8 cellular contexts compared by ENCODE assay signal in the genomic region with DNA sequence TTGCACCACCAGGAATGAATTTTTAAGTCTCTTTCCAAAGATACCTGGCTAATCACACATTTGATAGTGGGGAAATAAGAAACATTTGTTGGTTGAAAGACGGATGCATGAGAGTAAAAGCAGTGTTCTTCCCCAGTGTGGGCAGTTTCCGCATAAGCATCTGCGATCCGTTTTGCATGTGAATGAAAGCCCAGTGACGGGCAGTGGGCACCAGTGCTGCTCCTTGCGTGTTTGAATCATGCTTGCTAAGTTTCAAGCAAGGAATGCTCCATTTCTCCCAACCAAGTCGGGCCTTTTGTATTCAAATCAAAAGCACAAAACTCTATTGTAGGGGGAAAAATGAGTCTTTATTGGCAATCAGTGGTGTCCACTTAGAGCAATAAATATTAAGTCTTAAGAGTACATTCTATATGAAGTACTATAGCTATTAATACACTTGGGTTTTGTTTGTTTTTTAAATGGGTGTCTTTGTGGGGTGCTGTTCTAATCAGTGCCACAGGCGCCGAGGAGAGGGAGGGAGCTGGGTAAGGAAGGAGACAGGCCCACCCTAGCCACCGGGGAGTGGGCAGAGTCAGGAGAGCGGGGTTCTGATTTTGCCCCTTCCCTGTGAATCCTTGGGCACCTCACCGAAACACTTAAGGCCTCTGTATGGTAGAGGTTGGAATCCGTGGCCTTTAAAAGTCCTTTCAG. TPM values are rescaled to one million over a fixed set of nuclear protein-coding genes. Genes with fewer than 3 reads are reported as not detected.
A peak's percentile ranks its signal among the peaks of the same experiment; 100 is the strongest.
DNase-seq lines count a peak whose midpoint lies in the region; ATAC-seq, FAIRE-seq and TF ChIP-seq lines count a peak whose summit lies in the region.

No MANE protein-coding gene starts in this region.

- H3K79me2 ChIP-seq in astrocyte (ENCODE audit: insufficient read depth, low read length): peaks cover 36% of the 10 kb centered on the region

- H3K27ac Mint-ChIP-seq in activated CD4-positive, alpha-beta T cell treated with anti-CD3 and anti-CD28 coated beads, Interleukin-2, amount 10 ng/mL, durations not matched to agents 24 days and 14 days: peak overlapping the region; percentile 79
- H3K27ac Mint-ChIP-seq in astrocyte (ENCODE audit: unreplicated experiment): peak overlapping the region; percentile 98
- peak overlapping the region in 1 of 6 donors; percentile 41 for H3K27ac Mint-ChIP-seq in immature natural killer cell

- H3K4me2 ChIP-seq in astrocyte (ENCODE audit: low read length): peak overlapping the region; percentile 93

- H3K27ac ChIP-seq in astrocyte (ENCODE audit: low read depth, low read length) (peak overlapping the region; percentile 60), stomach smooth muscle (ENCODE audit: low read length) (peak overlapping the region; percentile 92)

- H2AFZ ChIP-seq in astrocyte (ENCODE audit: low read depth, low read length): peak overlapping the region; percentile 82

- ATAC-seq in GM19455 (IDR thresholded peaks at IDR 0.05; ENCODE audit: unreplicated experiment): no peak

- DNase-seq in activated CD4-positive, alpha-beta T cell treated with anti-CD3 and anti-CD28 coated beads, Interleukin-2, amount 10 ng/mL, durations not matched to agents 24 days and 14 days: no peak
- DNase-seq in activated CD4-positive, alpha-beta T cell treated with anti-CD3 and anti-CD28 coated beads, Interleukin-2, amount 50 U/mL, for 48 hours: no peak
- no peak for DNase-seq in astrocyte (ENCODE audit: low read depth)
- no peak for DNase-seq in immature natural killer cell
- DNase-seq in stimulated activated CD4-positive, alpha-beta T cell treated with anti-CD3 and anti-CD28 coated beads, Interleukin-12 subunit alpha, Interleukin-12 subunit beta, amount 100 ng/mL, for 4 hours: no peak
- DNase-seq in NCI-H187 treated with DMSO at 0.1 percent for 48 hours (lab: John Stamatoyannopoulos, UW): no peak

- no peak for TF ChIP-seq CTCF in astrocyte (IDR thresholded peaks at IDR 0.05; ENCODE audit: insufficient read depth, low read depth, low read length)

- H3K4me3 Mint-ChIP-seq in activated CD4-positive, alpha-beta T cell treated with anti-CD3 and anti-CD28 coated beads, Interleukin-2, amount 10 ng/mL, durations not matched to agents 24 days and 14 days: peak overlapping the region; percentile 85
- H3K4me3 Mint-ChIP-seq in astrocyte (ENCODE audit: unreplicated experiment): peak overlapping the region; percentile 88
- H3K4me3 Mint-ChIP-seq in immature natural killer cell: peak overlapping the region; percentile 60 to 85 (median 75)

- H3K9ac ChIP-seq in astrocyte (ENCODE audit: low read length) (peak overlapping the region; percentile 88), stomach smooth muscle (ENCODE audit: low read length in 2 of 2) (peak overlapping the region; percentile 83 to 88)

- H3K27me3 ChIP-seq in astrocyte (ENCODE audit: insufficient read depth, low read length) (no peaks in the 10 kb centered on the region), stomach smooth muscle (ENCODE audit: control insufficient read depth in 1 of 2, insufficient read depth in 2 of 2, low read length in 2 of 2) (no peaks in the 10 kb centered on the region)

- FAIRE-seq in astrocyte (lab: Jason Lieb, UNC): no peak

- H4K20me1 ChIP-seq in astrocyte (ENCODE audit: insufficient read depth, low read length): peaks cover 22% of the 10 kb centered on the region

- H3K4me1 ChIP-seq in astrocyte (ENCODE audit: insufficient read depth, low read length) (peaks cover 19% of the 10 kb centered on the region), stomach smooth muscle (ENCODE audit: control insufficient read depth, insufficient read depth, low read length) (peaks cover 38% of the 10 kb centered on the region)

- H3K9me3 Mint-ChIP-seq in activated CD4-positive, alpha-beta T cell treated with anti-CD3 and anti-CD28 coated beads, Interleukin-2, amount 10 ng/mL, durations not matched to agents 24 days and 14 days: no peaks in the 10 kb centered on the region
- no peaks in the 10 kb centered on the region for H3K9me3 Mint-ChIP-seq in astrocyte (ENCODE audit: unreplicated experiment)
- peaks cover 0 to 2% (median 0%) of the 10 kb centered on the region in 6 donors for H3K9me3 Mint-ChIP-seq in immature natural killer cell

- H3K36me3 Mint-ChIP-seq in activated CD4-positive, alpha-beta T cell treated with anti-CD3 and anti-CD28 coated beads, Interleukin-2, amount 10 ng/mL, durations not matched to agents 24 days and 14 days (ENCODE audit: low read depth): no peaks in the 10 kb centered on the region
- H3K36me3 Mint-ChIP-seq in astrocyte (ENCODE audit: low read depth, unreplicated experiment): no peaks in the 10 kb centered on the region
- peaks cover 0 to 4% (median 0%) of the 10 kb centered on the region in 3 donors for H3K36me3 Mint-ChIP-seq in immature natural killer cell

- peaks cover 5% of the 10 kb centered on the region for H3K4me1 Mint-ChIP-seq in activated CD4-positive, alpha-beta T cell treated with anti-CD3 and anti-CD28 coated beads, Interleukin-2, amount 10 ng/mL, durations not matched to agents 24 days and 14 days
- H3K4me1 Mint-ChIP-seq in astrocyte (ENCODE audit: low read depth, unreplicated experiment) (peaks cover 6% of the 10 kb centered on the region), immature natural killer cell (peaks cover 5 to 6% of the 10 kb centered on the region in 2 donors)

- H3K4me3 ChIP-seq in astrocyte (ENCODE audit: insufficient read depth, low read depth, low read length) (peak overlapping the region; percentile 65), stomach smooth muscle (ENCODE audit: low read length in 2 of 2) (peak overlapping the region; percentile 66 to 85)

- H3K27me3 Mint-ChIP-seq in activated CD4-positive, alpha-beta T cell treated with anti-CD3 and anti-CD28 coated beads, Interleukin-2, amount 10 ng/mL, durations not matched to agents 24 days and 14 days: peaks cover 6% of the 10 kb centered on the region
- peaks cover 4% of the 10 kb centered on the region for H3K27me3 Mint-ChIP-seq in astrocyte (ENCODE audit: low read depth, unreplicated experiment)
- H3K27me3 Mint-ChIP-seq in immature natural killer cell (ENCODE audit: low read depth in 3 of 3): peaks cover 6 to 12% (median 9%) of the 10 kb centered on the region in 3 donors

- H3K9me3 ChIP-seq in astrocyte (ENCODE audit: insufficient read depth, low read depth, low read length) (no peaks in the 10 kb centered on the region), stomach smooth muscle (ENCODE audit: control insufficient read depth in 2 of 2, low read length in 2 of 2) (no peaks in the 10 kb centered on the region)

- H3K36me3 ChIP-seq in astrocyte (ENCODE audit: insufficient read depth, low read length) (no peaks in the 10 kb centered on the region), stomach smooth muscle (ENCODE audit: control insufficient read depth in 2 of 2, insufficient read depth in 2 of 2, low read length in 2 of 2) (peaks cover 0 to 2% of the 10 kb centered on the region in 2 donors)

- intact Hi-C loops in activated CD4-positive, alpha-beta T cell treated with anti-CD3 and anti-CD28 coated beads, Interleukin-2, amount 10 ng/mL, durations not matched to agents 24 days and 14 days (cut with micrococcal nuclease): no loop called here

RNA-seq across cellular contexts. Expression of gene PTGFRN, which starts 0.8 kb away (rescaled TPM):
- 35.4 and 35.6 TPM in 2 replicates for total RNA-seq in activated CD4-positive, alpha-beta T cell treated with anti-CD3 and anti-CD28 coated beads, Interleukin-2, amount 10 ng/mL, durations not matched to agents 24 days and 14 days
- total RNA-seq in astrocyte: 157 and 213 TPM in 2 replicates
- polyA plus RNA-seq in immature natural killer cell: under 1 TPM in 1 of 3 donors, not detected in 2; 0.17 TPM
